16 cellular contexts compared by ENCODE assay signal in genomic region chr1:116769994-116770393, GRCh38. TPM values are rescaled to one million over a fixed set of nuclear protein-coding genes. Genes with fewer than 3 reads are reported as not detected.
DNase-seq lines count a peak whose midpoint lies in the region; ATAC-seq, FAIRE-seq and TF ChIP-seq lines count a peak whose summit lies in the region.
"Had no signal": no experiment of that assay in that cellular context is flagged by ENCODE, and none has a peak within 500 bp of the region (broad histone marks: within the 10 kb centered on the region; RNA-seq: fewer than 3 reads in every experiment).

No MANE protein-coding gene starts in this region.

- POLR2A ChIA-PET in CD8-positive, alpha-beta T cell (lab: Charles Lee) = interaction anchor here (0.7 to 10.6 kb wide), 22 partner anchors 8 to 838 kb away, joined by 3 to 130 read pairs (median 8); partner anchors contain the start of genes CD2 and TTF2
- POLR2A ChIA-PET in activated CD4-positive, alpha-beta memory T cell treated with anti-CD3 and anti-CD28 coated beads, Interleukin-2, amount 10 ng/mL, durations not matched to agents 7 days and 5 days (lab: Charles Lee) = interaction anchor here (0.8 to 18.8 kb wide), 19 partner anchors 8 to 885 kb away, joined by 3 to 1051 read pairs (median 5); partner anchors contain the start of genes CD2 and TTF2
- POLR2A ChIA-PET in naive thymus-derived CD4-positive, alpha-beta T cell (lab: Charles Lee) = interaction anchor here (0.6 to 13.4 kb wide), 22 partner anchors 8 to 290 kb away, joined by 3 to 367 read pairs (median 6); partner anchors contain the start of genes CD2 and TTF2

- peaks cover 34% of the 10 kb centered on the region for H3K36me3 ChIP-seq in CD8-positive, alpha-beta T cell (ENCODE audit: insufficient read depth, low read length)
- H3K36me3 ChIP-seq in naive thymus-derived CD4-positive, alpha-beta T cell (ENCODE audit: control insufficient read depth in 2 of 3, insufficient read depth in 3 of 3, low read length in 3 of 3) = peaks cover 24 to 37% (median 25%) of the 10 kb centered on the region in 3 experiments
- H3K36me3 ChIP-seq: transverse colon had no signal

- H3K9me3 ChIP-seq in CD8-positive, alpha-beta T cell (ENCODE audit: low read length) = no peaks in the 10 kb centered on the region
- no peaks in the 10 kb centered on the region for H3K9me3 ChIP-seq in naive thymus-derived CD4-positive, alpha-beta T cell (ENCODE audit: control insufficient read depth in 2 of 3, low read length in 3 of 3)
- H3K9me3 ChIP-seq: psoas muscle, transverse colon had no signal

- no peaks in the 10 kb centered on the region for H3K27me3 ChIP-seq in CD8-positive, alpha-beta T cell (ENCODE audit: insufficient read depth, low read length)
- no peaks in the 10 kb centered on the region for H3K27me3 ChIP-seq in naive thymus-derived CD4-positive, alpha-beta T cell (ENCODE audit: control insufficient read depth in 2 of 2, insufficient read depth in 2 of 2, low read length in 2 of 2)
- H3K27me3 ChIP-seq: transverse colon had no signal

- H3K4me1 Mint-ChIP-seq in CD8-positive, alpha-beta T cell (ENCODE audit: low read depth) = peaks cover 82% of the 10 kb centered on the region
- H3K4me1 Mint-ChIP-seq in activated CD4-positive, alpha-beta memory T cell treated with anti-CD3 and anti-CD28 coated beads, Interleukin-2, amount 10 ng/mL, durations not matched to agents 7 days and 5 days = peaks cover 84% of the 10 kb centered on the region
- H3K4me1 Mint-ChIP-seq in naive thymus-derived CD4-positive, alpha-beta T cell = peaks cover 61 to 93% (median 87%) of the 10 kb centered on the region in 7 donors

- H3K27ac Mint-ChIP-seq in CD8-positive, alpha-beta T cell = peak overlapping the region; percentile 96
- peak overlapping the region; percentile 99 for H3K27ac Mint-ChIP-seq in activated CD4-positive, alpha-beta memory T cell treated with anti-CD3 and anti-CD28 coated beads, Interleukin-2, amount 10 ng/mL, durations not matched to agents 7 days and 5 days
- H3K27ac Mint-ChIP-seq in naive thymus-derived CD4-positive, alpha-beta T cell = peak overlapping the region; percentile 84 to 100 (median 97)

- no peaks in the 10 kb centered on the region for H3K27me3 Mint-ChIP-seq in CD8-positive, alpha-beta T cell (ENCODE audit: low read depth)
- H3K27me3 Mint-ChIP-seq in activated CD4-positive, alpha-beta memory T cell treated with anti-CD3 and anti-CD28 coated beads, Interleukin-2, amount 10 ng/mL, durations not matched to agents 7 days and 5 days = no peaks in the 10 kb centered on the region
- H3K27me3 Mint-ChIP-seq in naive thymus-derived CD4-positive, alpha-beta T cell = no peaks in the 10 kb centered on the region

- DNase-seq in CD8-positive, alpha-beta T cell = no peak
- DNase-seq in activated CD4-positive, alpha-beta memory T cell treated with anti-CD3 and anti-CD28 coated beads, Interleukin-2, amount 10 ng/mL, durations not matched to agents 7 days and 5 days = no peak
- DNase-seq in naive thymus-derived CD4-positive, alpha-beta T cell = no peak
- DNase-seq in GM19239 (ENCODE audit: insufficient read length, low spot score) = no peak
- no peak for DNase-seq in H54 (ENCODE audit: insufficient read length, low spot score)
- DNase-seq: hippocampal formation, NCI-H1092, NCI-H2227 treated with DMSO at 0.1 percent for 48 hours, psoas muscle had no signal

- peaks cover 78% of the 10 kb centered on the region for H3K4me1 ChIP-seq in CD8-positive, alpha-beta T cell (ENCODE audit: insufficient read depth, low read length)
- H3K4me1 ChIP-seq in naive thymus-derived CD4-positive, alpha-beta T cell (ENCODE audit: control insufficient read depth in 2 of 2, insufficient read depth in 2 of 2, low read length in 2 of 2) = peaks cover 76 to 77% of the 10 kb centered on the region in 2 donors
- H3K4me1 ChIP-seq: psoas muscle, transverse colon had no signal

- H3K9me3 Mint-ChIP-seq in CD8-positive, alpha-beta T cell = peaks cover 7% of the 10 kb centered on the region
- peaks cover 8% of the 10 kb centered on the region for H3K9me3 Mint-ChIP-seq in activated CD4-positive, alpha-beta memory T cell treated with anti-CD3 and anti-CD28 coated beads, Interleukin-2, amount 10 ng/mL, durations not matched to agents 7 days and 5 days
- H3K9me3 Mint-ChIP-seq in naive thymus-derived CD4-positive, alpha-beta T cell = peaks cover 0 to 16% (median 3%) of the 10 kb centered on the region in 11 donors

- peaks cover 47% of the 10 kb centered on the region for H3K36me3 Mint-ChIP-seq in CD8-positive, alpha-beta T cell
- peaks cover 70% of the 10 kb centered on the region for H3K36me3 Mint-ChIP-seq in activated CD4-positive, alpha-beta memory T cell treated with anti-CD3 and anti-CD28 coated beads, Interleukin-2, amount 10 ng/mL, durations not matched to agents 7 days and 5 days (ENCODE audit: low read depth)
- peaks cover 19 to 76% (median 45%) of the 10 kb centered on the region in 5 donors for H3K36me3 Mint-ChIP-seq in naive thymus-derived CD4-positive, alpha-beta T cell

- ATAC-seq in CD8-positive, alpha-beta T cell = no peak
- peak; percentile 7 for ATAC-seq in GM21619 (IDR thresholded peaks at IDR 0.05; ENCODE audit: unreplicated experiment)
- ATAC-seq in naive thymus-derived CD4-positive, alpha-beta T cell = no peak
- ATAC-seq in GM18502 (IDR thresholded peaks at IDR 0.05; ENCODE audit: poor library complexity, unreplicated experiment) = no peak
- ATAC-seq: esophagus mucosa, psoas muscle had no signal

- TF ChIP-seq POLR2A in H54 (IDR thresholded peaks at IDR 0.05; ENCODE audit: low read depth, low read length) = no peak

- H3K4me3 Mint-ChIP-seq in CD8-positive, alpha-beta T cell = peak overlapping the region; percentile 55
- H3K4me3 Mint-ChIP-seq in activated CD4-positive, alpha-beta memory T cell treated with anti-CD3 and anti-CD28 coated beads, Interleukin-2, amount 10 ng/mL, durations not matched to agents 7 days and 5 days = peak overlapping the region; percentile 49
- H3K4me3 Mint-ChIP-seq in naive thymus-derived CD4-positive, alpha-beta T cell = peak overlapping the region; percentile 51 to 99 (median 78)

- peak overlapping the region; percentile 14 for H3K27ac ChIP-seq in CD8-positive, alpha-beta T cell (ENCODE audit: low read depth, low read length)
- peak overlapping the region; percentile 89 for H3K27ac ChIP-seq in naive thymus-derived CD4-positive, alpha-beta T cell (ENCODE audit: low read depth, low read length)
- H3K27ac ChIP-seq: psoas muscle had no signal

- CTCF ChIA-PET in CD8-positive, alpha-beta T cell (lab: Charles Lee) = interaction anchor here (0.8 to 16.1 kb wide), 11 partner anchors 11 to 290 kb away, joined by 3 to 203 read pairs (median 8); partner anchors contain the start of genes CD2 and TTF2
- CTCF ChIA-PET in activated CD4-positive, alpha-beta memory T cell treated with anti-CD3 and anti-CD28 coated beads, Interleukin-2, amount 10 ng/mL, durations not matched to agents 7 days and 5 days (lab: Charles Lee) = interaction anchor here (0.8 to 12.6 kb wide), 20 partner anchors 8 to 290 kb away, joined by 3 to 139 read pairs (median 4); partner anchors contain the start of genes CD2 and TTF2
- CTCF ChIA-PET in naive thymus-derived CD4-positive, alpha-beta T cell (lab: Charles Lee) = interaction anchor here (0.6 to 6.1 kb wide), 18 partner anchors 8 to 290 kb away, joined by 3 to 60 read pairs (median 4); partner anchors contain the start of genes CD2 and TTF2

- TF ChIP-seq CTCF in CD8-positive, alpha-beta T cell (IDR thresholded peaks at IDR 0.05) = no peak

- H3K4me3 ChIP-seq in CD8-positive, alpha-beta T cell (ENCODE audit: low read depth, low read length) = no peak overlapping the region
- H3K4me3 ChIP-seq in naive thymus-derived CD4-positive, alpha-beta T cell (ENCODE audit: low read length) = peak overlapping the region; percentile 24
- H3K4me3 ChIP-seq: psoas muscle, transverse colon had no signal

- FAIRE-seq in GM19239 (lab: Jason Lieb, UNC) = no peak
- FAIRE-seq in H54 (lab: Jason Lieb, UNC) = no peak
- FAIRE-seq: astrocyte had no signal

- intact Hi-C loops in CD8-positive, alpha-beta T cell (cut with DNase I, micrococcal nuclease) = loop anchor here (1.0 to 10.0 kb wide), 10 partner anchors 15 to 615 kb away; partner anchors contain the start of genes CD101 (in 2 of the 2), CD2 (in 2 of the 2) and ATP1A1 (in 1 of the 2)
- intact Hi-C loops in naive thymus-derived CD4-positive, alpha-beta T cell (cut with micrococcal nuclease) = loop anchor here (1.0 to 10.0 kb wide), 13 partner anchors 11 to 290 kb away; partner anchors contain the start of genes CD2 (in 2 of the 2) and TTF2 (in 2 of the 2)

RNA-seq across cellular contexts. Expression of gene CD2, which starts 15.8 kb away (rescaled TPM):
- 100 to 1,000 TPM in 1 of 2 experiments, 10 to 100 TPM in 1; 97.8 to 102 TPM for total RNA-seq in CD8-positive, alpha-beta T cell
- 100 to 1,000 TPM; 329 to 340 TPM for total RNA-seq in activated CD4-positive, alpha-beta memory T cell treated with anti-CD3 and anti-CD28 coated beads, Interleukin-2, amount 10 ng/mL, durations not matched to agents 7 days and 5 days
- 100 to 1,000 TPM; 105 to 307 (median 174) TPM for total RNA-seq in naive thymus-derived CD4-positive, alpha-beta T cell
- 100 to 1,000 TPM; 195 to 217 TPM for polyA plus RNA-seq in naive thymus-derived CD4-positive, alpha-beta T cell
- total RNA-seq: G401, myocyte had no signal
